Comparison of ENCODE assay signal across 13 cellular contexts in genomic region chr10:2986341-2986933, GRCh38.
DNase-seq lines count a peak whose midpoint lies in the region; ATAC-seq and TF ChIP-seq lines count a peak whose summit lies in the region.
"Had no signal": no experiment of that assay in that cellular context is flagged by ENCODE, and none has a peak within 500 bp of the region (broad histone marks: within the 10 kb centered on the region; RNA-seq: fewer than 3 reads in every experiment).

No MANE protein-coding gene starts in this region.

- peak overlapping the region in 2 of 4 donors; percentile 15 to 18 for H3K4me3 ChIP-seq in Peyer's patch
- no peak overlapping the region for H3K4me3 ChIP-seq in mucosa of descending colon
- H3K4me3 ChIP-seq in thyroid gland (replicated peaks in 1 of 3): no peak overlapping the region
- H3K4me3 ChIP-seq: uterus had no signal

- peak; percentile 72 for DNase-seq in CD1c-positive myeloid dendritic cell (ENCODE audit: extremely low spot score)
- peak in 2 of 3 donors; percentile 21 to 61 for DNase-seq in Peyer's patch
- peak; percentile 59 to 81 (median 77) for DNase-seq in mucosa of descending colon
- no peak for DNase-seq in thyroid gland
- no peak for DNase-seq in iPS-NIHi11 (ENCODE audit: low spot score)
- DNase-seq in germinal center (ENCODE audit: low spot score): no peak
- DNase-seq: activated CD8-positive, alpha-beta memory T cell treated with anti-CD3 and anti-CD28 coated beads, Interleukin-2, amount 10 ng/mL, durations not matched to agents 7 days and 5 days; CD4-positive, CD25-positive, alpha-beta regulatory T cell; SHP77 treated with DMSO at 0.1 percent for 48 hours; uterus had no signal

- intact Hi-C loops in mucosa of descending colon (cut with DNase I, micrococcal nuclease) (no loop called here), thyroid gland (cut with DNase I) (no loop called here)

- TF ChIP-seq POLR2A in Peyer's patch (IDR thresholded peaks at IDR 0.05) (no peak), thyroid gland (IDR thresholded peaks at IDR 0.05) (no peak)

- H3K36me3 ChIP-seq in Peyer's patch (no peaks in the 10 kb centered on the region), mucosa of descending colon (ENCODE audit: low read depth) (no peaks in the 10 kb centered on the region), thyroid gland (no peaks in the 10 kb centered on the region)
- H3K36me3 ChIP-seq: uterus had no signal

- no peak for TF ChIP-seq CTCF in Peyer's patch (IDR thresholded peaks at IDR 0.05)
- TF ChIP-seq CTCF in mucosa of descending colon (IDR thresholded peaks at IDR 0.05): no peak
- TF ChIP-seq CTCF in thyroid gland (IDR thresholded peaks at IDR 0.05): no peak

- no peaks in the 10 kb centered on the region for H3K27me3 ChIP-seq in Peyer's patch
- H3K27me3 ChIP-seq in thyroid gland: no peaks in the 10 kb centered on the region
- H3K27me3 ChIP-seq: uterus had no signal

- peaks cover 0 to 11% (median 3%) of the 10 kb centered on the region in 4 donors for H3K4me1 ChIP-seq in Peyer's patch
- H3K4me1 ChIP-seq in mucosa of descending colon (ENCODE audit: low read depth): peaks cover 11% of the 10 kb centered on the region
- peaks cover 0 to 2% of the 10 kb centered on the region in 2 donors for H3K4me1 ChIP-seq in thyroid gland
- H3K4me1 ChIP-seq: uterus had no signal

- H3K27ac ChIP-seq in Peyer's patch (peak overlapping the region in 3 of 4 donors; percentile 66 to 85 (median 74)), thyroid gland (no peak overlapping the region)
- H3K27ac ChIP-seq: uterus had no signal

- peaks cover 0 to 9% (median 0%) of the 10 kb centered on the region in 4 donors for H3K9me3 ChIP-seq in Peyer's patch
- H3K9me3 ChIP-seq in mucosa of descending colon: no peaks in the 10 kb centered on the region
- H3K9me3 ChIP-seq in thyroid gland: no peaks in the 10 kb centered on the region
- H3K9me3 ChIP-seq: uterus had no signal

- ATAC-seq in HG03432 (IDR thresholded peaks at IDR 0.05; ENCODE audit: unreplicated experiment) (peak; percentile 54), mucosa of descending colon (peak; percentile 67), HG02642 (IDR thresholded peaks at IDR 0.05; ENCODE audit: poor library complexity, unreplicated experiment) (no peak)
- ATAC-seq: activated CD8-positive, alpha-beta memory T cell treated with anti-CD3 and anti-CD28 coated beads, Interleukin-2, amount 10 ng/mL, durations not matched to agents 7 days and 5 days; left lobe of liver had no signal

- 56 to 62% methylated on average over 12 of the region's 12 CpGs for WGBS in thyroid gland, 2 donors

Comparison
In these comparisons a context has a peak if more than half of its experiments do, and no peak if none do; other contexts are left out.
1. DNase-seq: peak in CD1c-positive myeloid dendritic cell (single experiment), Peyer's patch (2 of 3) and mucosa of descending colon (3 of 3); none in thyroid gland (0 of 2), iPS-NIHi11 (single experiment) and germinal center (single experiment).
2. H3K27ac ChIP-seq: peak in Peyer's patch (3 of 4); none in thyroid gland (0 of 3).